16 cellular contexts compared by ENCODE assay signal in genomic region chrX:109373468-109373867, GRCh38.
DNase-seq lines count a peak whose midpoint lies in the region; ATAC-seq, FAIRE-seq and TF ChIP-seq lines count a peak whose summit lies in the region.
"Had no signal": no experiment of that assay in that cellular context is flagged by ENCODE, and none has a peak within 500 bp of the region (broad histone marks: within the 10 kb centered on the region; RNA-seq: fewer than 3 reads in every experiment).

No MANE protein-coding gene starts in this region.

- no peak for DNase-seq in GM12891 (ENCODE audit: insufficient read length, low spot score)
- DNase-seq in OCI-M1 (lab: John Stamatoyannopoulos, UW), result peak; percentile 32
- no peak for DNase-seq in urothelium cell line (ENCODE audit: low spot score)
- no peak for DNase-seq in left lobe of liver (ENCODE audit: low spot score)
- DNase-seq: Caco-2, DMS153, KBM-7, NCI-H1105 treated with DMSO at 0.1 percent for 48 hours, NCI-H1694 treated with DMSO at 0.1 percent for 48 hours, NCI-H345, NCI-H69 had no signal

- ATAC-seq in GM18868 (IDR thresholded peaks at IDR 0.05; ENCODE audit: unreplicated experiment), result peak; percentile 76
- ATAC-seq in HG03442 (IDR thresholded peaks at IDR 0.05; ENCODE audit: unreplicated experiment), result peak; percentile 46
- no peak for ATAC-seq in HG02973 (IDR thresholded peaks at IDR 0.05; ENCODE audit: unreplicated experiment)
- ATAC-seq in GM21737 (IDR thresholded peaks at IDR 0.05; ENCODE audit: unreplicated experiment), result no peak
- ATAC-seq in left lobe of liver, result no peak

- FAIRE-seq in GM12891 (lab: Jason Lieb, UNC), result no peak
- no peak for FAIRE-seq in urothelium cell line (lab: Jason Lieb, UNC)
- FAIRE-seq: H54 had no signal

- TF ChIP-seq POLR2A in GM12891 (IDR thresholded peaks at IDR 0.05; ENCODE audit: low read depth, low read length), result no peak

TF ChIP-seq in GM12891, 5 proteins besides CTCF, POLR2A, EP300 and RAD21:
- no peak for TF ChIP-seq POU2F2 (IDR thresholded peaks at IDR 0.05; ENCODE audit: low read depth, low read length)
- no peak for TF ChIP-seq PAX5 (IDR thresholded peaks at IDR 0.05; ENCODE audit: insufficient read depth, low read length, severe bottlenecking)
- no peak for TF ChIP-seq POLR2AphosphoS5 (IDR thresholded peaks at IDR 0.05; ENCODE audit: low read depth, low read length)
- peak; percentile 31; the same call in 1 of the 2 replicates for TF ChIP-seq SPI1 (IDR thresholded peaks at IDR 0.05; ENCODE audit: low read depth, low read length)
- TF ChIP-seq TAF1 (IDR thresholded peaks at IDR 0.05; ENCODE audit: low read depth, low read length), result no peak
TF ChIP-seq in GM12891: peak in this region for 1.

Comparison
In these comparisons a context has a peak if more than half of its experiments do, and no peak if none do; other contexts are left out.
1. ATAC-seq: peak in GM18868 (single experiment) and HG03442 (single experiment); none in HG02973 (single experiment), GM21737 (single experiment) and left lobe of liver (single experiment).